Comparison of ENCODE assay signal across 17 cellular contexts in genomic region chr18:22499421-22499820, GRCh38.
"Had no signal": no experiment of that assay in that cellular context is flagged by ENCODE, and none has a peak within 500 bp of the region (broad histone marks: within the 10 kb centered on the region; RNA-seq: fewer than 3 reads in every experiment).

No MANE protein-coding gene starts in this region.

- FAIRE-seq: endothelial cell of umbilical vein had no signal

- DNase-seq: effector CD4-positive, alpha-beta T cell; endodermal cell; erythroblast; foreskin keratinocyte; head of caudate nucleus; left colon; mammary epithelial cell; naive thymus-derived CD4-positive, alpha-beta T cell; nephron progenitor cell; psoas muscle; sigmoid colon; stimulated activated CD4-positive, alpha-beta T cell treated with anti-CD3 and anti-CD28 coated beads, Interleukin-2, amount 100 ng/mL, for 24 hours; stimulated activated naive CD4-positive, alpha-beta T cell; stomach; substantia nigra; transverse colon had no signal
